In the genomic region with DNA sequence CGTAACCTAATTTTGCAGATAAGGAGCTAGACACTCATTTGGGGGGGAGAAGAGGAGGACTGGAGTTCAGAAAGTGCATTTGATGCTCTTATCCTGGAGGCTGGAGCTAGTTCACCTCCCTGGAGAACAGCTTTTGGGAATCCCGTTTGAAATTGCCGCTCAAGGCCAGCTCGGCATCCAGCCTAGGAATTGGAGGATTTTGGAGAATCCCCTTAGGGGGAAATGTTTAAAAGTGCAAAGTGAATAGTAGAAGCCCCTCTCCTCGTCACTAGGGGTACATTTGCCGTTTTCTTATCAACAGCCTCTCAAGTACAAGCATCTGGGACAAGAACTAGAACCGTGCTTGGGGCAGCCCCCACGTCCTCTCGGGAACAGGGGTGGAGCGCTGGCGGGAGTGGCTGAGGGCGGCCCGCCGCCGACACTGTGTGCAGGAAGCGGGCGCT, we compare ENCODE assay signal across 8 cellular contexts. TPM values are rescaled to one million over a fixed set of nuclear protein-coding genes. Genes with fewer than 3 reads are reported as not detected.
DNase-seq lines count a peak whose midpoint lies in the region; ATAC-seq and TF ChIP-seq lines count a peak whose summit lies in the region.

No MANE protein-coding gene starts in this region.

- TF ChIP-seq CTCF in cardiac muscle cell (IDR thresholded peaks at IDR 0.05; ENCODE audit: low read depth, low read length) (no peak), retinal pigment epithelial cell (conservative IDR thresholded peaks at IDR 0.05; ENCODE audit: low read depth, low read length) (no peak)

- H3K4me3 ChIP-seq in GM08714 (ENCODE audit: low read length) (peak overlapping the region; percentile 93; the same call in 1 of the 2 replicates), cardiac muscle cell (peak overlapping the region; percentile 83), retinal pigment epithelial cell (ENCODE audit: low read length) (peak overlapping the region; percentile 92)

- H3K27me3 Mint-ChIP-seq in activated T-helper 17 cell treated with anti-CD3 and anti-CD28 coated beads, Interleukin-2, amount 50 U/mL, for 72 hours, result no peaks in the 10 kb centered on the region

- H3K27me3 ChIP-seq in cardiac muscle cell, result no peaks in the 10 kb centered on the region

- H3K36me3 Mint-ChIP-seq in activated T-helper 17 cell treated with anti-CD3 and anti-CD28 coated beads, Interleukin-2, amount 50 U/mL, for 72 hours (ENCODE audit: low read depth), result peaks cover 41% of the 10 kb centered on the region

- DNase-seq in NCI-H146 (lab: John Stamatoyannopoulos, UW) (peak; percentile 62), cardiac muscle cell (ENCODE audit: low read depth in 1 of 2, low spot score in 1 of 2) (no peak), retinal pigment epithelial cell (ENCODE audit: low read depth) (no peak), foreskin melanocyte (no peak)
- no peak for DNase-seq in NK-92 treated with Interleukin-12 subunit alpha and Interleukin-12 subunit beta, amount 100 ng/mL, for 24 hours (lab: John Stamatoyannopoulos, UW)

- H3K4me1 ChIP-seq in cardiac muscle cell (ENCODE audit: low read depth), result peaks cover 6% of the 10 kb centered on the region

- peak overlapping the region; percentile 99 for H3K27ac Mint-ChIP-seq in activated T-helper 17 cell treated with anti-CD3 and anti-CD28 coated beads, Interleukin-2, amount 50 U/mL, for 72 hours

- no peaks in the 10 kb centered on the region for H3K9me3 ChIP-seq in cardiac muscle cell (ENCODE audit: low read depth)

- H3K4me3 Mint-ChIP-seq in activated T-helper 17 cell treated with anti-CD3 and anti-CD28 coated beads, Interleukin-2, amount 50 U/mL, for 72 hours, result peak overlapping the region; percentile 85

- H3K9me3 Mint-ChIP-seq in activated T-helper 17 cell treated with anti-CD3 and anti-CD28 coated beads, Interleukin-2, amount 50 U/mL, for 72 hours, result no peaks in the 10 kb centered on the region

- H3K36me3 ChIP-seq in cardiac muscle cell, result no peaks in the 10 kb centered on the region

- peaks cover 7% of the 10 kb centered on the region for H3K4me1 Mint-ChIP-seq in activated T-helper 17 cell treated with anti-CD3 and anti-CD28 coated beads, Interleukin-2, amount 50 U/mL, for 72 hours

- peak overlapping the region; percentile 97 for H3K27ac ChIP-seq in cardiac muscle cell

- peak; percentile 34 for ATAC-seq in GM21723 (IDR thresholded peaks at IDR 0.05; ENCODE audit: unreplicated experiment)
- ATAC-seq in activated T-helper 17 cell treated with anti-CD3 and anti-CD28 coated beads, Interleukin-2, amount 50 U/mL, for 72 hours (replicated peaks), result peak; percentile 54

RNA-seq across cellular contexts. Expression of a gene that starts 1.3 kb away (rescaled TPM):
- 100 to 1,000 TPM in 1 of 2 donors, 10 to 100 TPM in 1; 87.4 to 173 TPM for total RNA-seq in activated T-helper 17 cell treated with anti-CD3 and anti-CD28 coated beads, Interleukin-2, amount 50 U/mL, for 72 hours
- total RNA-seq in cardiac muscle cell, result 45.2 and 55.7 TPM in 2 replicates
- 37.2 and 45.6 TPM in 2 replicates for polyA plus RNA-seq in cardiac muscle cell

RNA-seq across cellular contexts. Expression of a gene that starts 6.7 kb away (rescaled TPM):
- not detected for total RNA-seq in activated T-helper 17 cell treated with anti-CD3 and anti-CD28 coated beads, Interleukin-2, amount 50 U/mL, for 72 hours
- 22.4 and 39.4 TPM in 2 replicates for total RNA-seq in cardiac muscle cell
- 25.1 and 45.3 TPM in 2 replicates for polyA plus RNA-seq in cardiac muscle cell

Comparison
In these comparisons a context has a peak if more than half of its experiments do, and no peak if none do; other contexts are left out.
1. RNA of a gene that starts 6.7 kb away (total RNA-seq): 22.4 to 39.4 TPM in cardiac muscle cell; not detected in activated T-helper 17 cell treated with anti-CD3 and anti-CD28 coated beads, Interleukin-2, amount 50 U/mL, for 72 hours; every median in the first group is over 10 times any median in the second.
2. Peak in every context shown above with its lines, with median percentiles within 50 percentile points of each other: H3K4me3 ChIP-seq.